Comparison of ENCODE assay signal across 8 cellular contexts in genomic region chr5:122774861-122775712, GRCh38. TPM values are rescaled to one million over a fixed set of nuclear protein-coding genes. Genes with fewer than 3 reads are reported as not detected.
DNase-seq lines count a peak whose midpoint lies in the region; ATAC-seq and TF ChIP-seq lines count a peak whose summit lies in the region.

SNX2 (plus strand) TSS chr5:122775080; CDS start chr5:122775104, 24 bp downstream.

- peak within 1 kb of the TSS; percentile 44 for H3K18ac ChIP-seq in H9 (ENCODE audit: insufficient read length, low read depth, low read length)

- TF ChIP-seq CTCF in H9 (conservative IDR thresholded peaks at IDR 0.05) (peak; percentile 34; the same call in 2 of the 3 replicates), omental fat pad (IDR thresholded peaks at IDR 0.05) (no peak)

- H3K23me2 ChIP-seq in H9 (ENCODE audit: insufficient read length, low read depth, low read length, poor library complexity, severe bottlenecking), result peaks cover 14% of the 10 kb centered on the region

- H3K27me3 ChIP-seq in H9 (ENCODE audit: insufficient read depth, low read length), result no peaks in the 10 kb centered on the region
- no peaks in the 10 kb centered on the region for H3K27me3 ChIP-seq in MG63

- H2BK15ac ChIP-seq in H9 (ENCODE audit: low read depth, low read length), result no peak within 1 kb of the TSS

- no peaks in the 10 kb centered on the region; the same call in 1 of the 2 replicates for H3K36me3 ChIP-seq in MG63

- H3K14ac ChIP-seq in H9 (ENCODE audit: insufficient read depth, low read length), result peak within 1 kb of the TSS; percentile 9

- H3K4me1 ChIP-seq in H9 (ENCODE audit: insufficient read depth, low read length), result no peaks in the 10 kb centered on the region; the same call in 1 of the 2 replicates

- no peak within 1 kb of the TSS for H3K23ac ChIP-seq in H9 (ENCODE audit: insufficient read length, low read depth, low read length)

- no peaks in the 10 kb centered on the region for H3K9me3 Mint-ChIP-seq in H9
- H3K9me3 Mint-ChIP-seq in activated naive CD4-positive, alpha-beta T cell treated with anti-CD3 and anti-CD28 coated beads, Interleukin-2, amount 50 U/mL, for 24 hours, result no peaks in the 10 kb centered on the region

- no peak within 1 kb of the TSS for H3K56ac ChIP-seq in H9 (ENCODE audit: insufficient read length, low read depth, low read length)

- H3K79me2 ChIP-seq in H9 (ENCODE audit: insufficient read depth, low read length), result peaks cover 11% of the 10 kb centered on the region; the same call in 1 of the 2 replicates

- H4K8ac ChIP-seq in H9 (replicated peaks; ENCODE audit: insufficient read length, low read depth, low read length), result no peak within 1 kb of the TSS

- H3K27ac ChIP-seq in H9 (ENCODE audit: insufficient read length, low read depth, low read length), result no peak within 1 kb of the TSS
- no peak within 1 kb of the TSS for H3K27ac ChIP-seq in temporal lobe (ENCODE audit: low read depth, low read length)

- ATAC-seq in SK-N-SH treated with all-trans-retinoic acid at 6 μM for 48 hours (peak; percentile 96), omental fat pad (ENCODE audit: low FRiP score) (peak; percentile 97)

- no CpG with 5 or more reads among the region's 75 CpGs for WGBS in H9 (ENCODE audit: extremely low coverage, insufficient read length, low lambda C conversion rate)

- H4K91ac ChIP-seq in H9 (ENCODE audit: insufficient read length, low read depth, low read length), result no peak within 1 kb of the TSS

- H2AFZ ChIP-seq in H9 (ENCODE audit: low read length), result peak within 1 kb of the TSS; percentile 93

- H3K9ac ChIP-seq in H9 (ENCODE audit: extremely low read depth, insufficient read length, low read length), result peak within 1 kb of the TSS; percentile 60

- peak; percentile 63 for DNase-seq in GM04504 (ENCODE audit: low read depth)
- DNase-seq in H9, result peak; percentile 93
- DNase-seq in MG63, result peak; percentile 93
- DNase-seq in glomerular endothelial cell (ENCODE audit: extremely low read depth, low read depth, low spot score), result no peak
- DNase-seq in omental fat pad (ENCODE audit: low spot score), result peak; percentile 91

- peak within 1 kb of the TSS; percentile 81 for H2BK120ac ChIP-seq in H9 (ENCODE audit: low read depth, low read length, poor library complexity, severe bottlenecking)

- H3K4me2 ChIP-seq in H9 (ENCODE audit: insufficient read depth, insufficient read length, low read length), result peak within 1 kb of the TSS; percentile 87

- no peak within 1 kb of the TSS for H2BK12ac ChIP-seq in H9 (ENCODE audit: insufficient read length, low read depth, low read length)

- peak within 1 kb of the TSS; percentile 97 to 99 for H3K4me3 Mint-ChIP-seq in H9
- peak within 1 kb of the TSS; percentile 95 for H3K4me3 Mint-ChIP-seq in activated naive CD4-positive, alpha-beta T cell treated with anti-CD3 and anti-CD28 coated beads, Interleukin-2, amount 50 U/mL, for 24 hours

- H4K20me1 ChIP-seq in H9 (ENCODE audit: control insufficient read depth, insufficient read depth, insufficient read length), result no peaks in the 10 kb centered on the region

- H3K4me1 Mint-ChIP-seq in H9, result peaks cover 14 to 15% of the 10 kb centered on the region in 2 experiments
- H3K4me1 Mint-ChIP-seq in activated naive CD4-positive, alpha-beta T cell treated with anti-CD3 and anti-CD28 coated beads, Interleukin-2, amount 50 U/mL, for 24 hours, result peaks cover 50% of the 10 kb centered on the region

- no peak within 1 kb of the TSS for H2BK5ac ChIP-seq in H9 (ENCODE audit: insufficient read length, low read length)

- no peaks in the 10 kb centered on the region for H3K9me3 ChIP-seq in H9 (ENCODE audit: control insufficient read depth, low read depth, low read length)
- H3K9me3 ChIP-seq in MG63, result no peaks in the 10 kb centered on the region

- H3K27me3 Mint-ChIP-seq in H9 (ENCODE audit: low read depth), result peaks cover 11% of the 10 kb centered on the region
- H3K27me3 Mint-ChIP-seq in activated naive CD4-positive, alpha-beta T cell treated with anti-CD3 and anti-CD28 coated beads, Interleukin-2, amount 50 U/mL, for 24 hours, result no peaks in the 10 kb centered on the region

- H3K4me3 ChIP-seq in MG63, result peak within 1 kb of the TSS; percentile 93

- peaks cover 0 to under 1% (median 0%) of the 10 kb centered on the region in 3 experiments; a peak in 2 of 7 replicates for H3K36me3 Mint-ChIP-seq in H9 (ENCODE audit: insufficient read depth in 1 of 3, low read depth in 3 of 3)
- H3K36me3 Mint-ChIP-seq in activated naive CD4-positive, alpha-beta T cell treated with anti-CD3 and anti-CD28 coated beads, Interleukin-2, amount 50 U/mL, for 24 hours, result peaks cover 2% of the 10 kb centered on the region

- no peak within 1 kb of the TSS for H4K5ac ChIP-seq in H9 (ENCODE audit: insufficient read length, low read depth, low read length)

- no peak within 1 kb of the TSS for H3T11ph ChIP-seq in H9 (ENCODE audit: low read length)

- H3K4ac ChIP-seq in H9 (ENCODE audit: low read depth, low read length), result no peak within 1 kb of the TSS

- H3K79me1 ChIP-seq in H9 (ENCODE audit: insufficient read depth, low read depth, low read length, poor library complexity, severe bottlenecking), result no peaks in the 10 kb centered on the region

- peak within 1 kb of the TSS; percentile 88 to 97 (median 93) for H3K27ac Mint-ChIP-seq in H9
- peak within 1 kb of the TSS; percentile 89 for H3K27ac Mint-ChIP-seq in activated naive CD4-positive, alpha-beta T cell treated with anti-CD3 and anti-CD28 coated beads, Interleukin-2, amount 50 U/mL, for 24 hours

- no peak within 1 kb of the TSS for H2AK5ac ChIP-seq in H9 (ENCODE audit: insufficient read length, low read length)

- H2BK20ac ChIP-seq in H9 (ENCODE audit: low read depth, low read length, poor library complexity, severe bottlenecking), result no peak within 1 kb of the TSS

TF ChIP-seq in SK-N-SH treated with all-trans-retinoic acid at 6 μM for 48 hours, 23 proteins besides CTCF, POLR2A, EP300 and RAD21:
- no peak for TF ChIP-seq ESRRG (CRISPR knock-in tag; IDR thresholded peaks at IDR 0.05)
- no peak for TF ChIP-seq ZFP30 (CRISPR knock-in tag; IDR thresholded peaks at IDR 0.05)
- no peak for TF ChIP-seq TCF4 (CRISPR knock-in tag; IDR thresholded peaks at IDR 0.05; ENCODE audit: borderline replicate concordance)
- no peak for TF ChIP-seq CSRNP3 (CRISPR knock-in tag; IDR thresholded peaks at IDR 0.05)
- no peak for TF ChIP-seq SNAI2 (CRISPR knock-in tag; IDR thresholded peaks at IDR 0.05)
- TF ChIP-seq PATZ1 (CRISPR knock-in tag; IDR thresholded peaks at IDR 0.05; ENCODE audit: borderline replicate concordance), result no peak
- no peak for TF ChIP-seq ZC3H10 (CRISPR knock-in tag; IDR thresholded peaks at IDR 0.05)
- no peak for TF ChIP-seq ZFP3 (CRISPR knock-in tag; IDR thresholded peaks at IDR 0.05)
- no peak for TF ChIP-seq PPARA (CRISPR knock-in tag; IDR thresholded peaks at IDR 0.05; ENCODE audit: borderline replicate concordance)

RNA-seq across cellular contexts. Expression of gene SNX2, which starts in this region (rescaled TPM):
- total RNA-seq in H9 (2021), result 62.6 and 63.0 TPM in 2 replicates
- 61.7 and 105 TPM in 2 replicates for total RNA-seq in MG63 (2014; rRNA removed; shearing (Covaris generic); ENCODE audit: low replicate concordance)
- 47.0 and 55.5 TPM in 2 replicates for total RNA-seq in glomerular endothelial cell
- total RNA-seq in omental fat pad, result 10 to 100 TPM; 53.8 to 84.8 (median 75.1) TPM
- 49.2 TPM for total RNA-seq in temporal lobe
